In genomic region chr4:7857993-7858392, GRCh38 we compare ENCODE assay signal across 1 cellular context.
TF ChIP-seq lines count a peak whose summit lies in the region.

No MANE protein-coding gene starts in this region.

TF ChIP-seq in HepG2, 621 proteins besides CTCF, POLR2A, EP300 and RAD21 (continued from another document):
- TF ChIP-seq THRA (CRISPR knock-in tag; IDR thresholded peaks at IDR 0.05; ENCODE audit: borderline replicate concordance) (0 out of 2 replicates have a peak, but pooled peaks have one; percentile 20), ZNF816 (CRISPR knock-in tag; IDR thresholded peaks at IDR 0.05; ENCODE audit: borderline replicate concordance) (no peak), ZNF639 (CRISPR knock-in tag; conservative IDR thresholded peaks at IDR 0.05) (no peak), STAT5B (CRISPR knock-in tag; IDR thresholded peaks at IDR 0.05) (no peak), CEBPG (CRISPR knock-in tag; IDR thresholded peaks at IDR 0.05) (peak; percentile 52), FOXJ3 (CRISPR knock-in tag; IDR thresholded peaks at IDR 0.05; ENCODE audit: borderline replicate concordance) (peak; percentile 64; the same call in 1 of the 2 replicates), ZBTB25 (CRISPR knock-in tag; IDR thresholded peaks at IDR 0.05) (0 out of 2 replicates have a peak, but pooled peaks have one; percentile 9), POLR2AphosphoS5 (IDR thresholded peaks at IDR 0.05; ENCODE audit: low read depth, low read length) (peak; percentile 33; the same call in 1 of the 2 replicates), SMAD3 (CRISPR knock-in tag; IDR thresholded peaks at IDR 0.05) (no peak), ZNF652 (CRISPR knock-in tag; IDR thresholded peaks at IDR 0.05; ENCODE audit: borderline replicate concordance, low read depth) (peak; percentile 51; the same call in 1 of the 2 replicates), SYNCRIP (IDR thresholded peaks at IDR 0.05; ENCODE audit: insufficient read depth, low read depth, low read length) (no peak), KAT8 (CRISPR knock-in tag; IDR thresholded peaks at IDR 0.05) (peak; percentile 59), ZNF788 (CRISPR knock-in tag; IDR thresholded peaks at IDR 0.05; ENCODE audit: borderline replicate concordance) (no peak), ZNF430 (CRISPR knock-in tag; IDR thresholded peaks at IDR 0.05) (no peak), HNF4A (CRISPR knock-in tag; IDR thresholded peaks at IDR 0.05) (peak; percentile 91), GATAD2A (CRISPR knock-in tag; IDR thresholded peaks at IDR 0.05) (peak; percentile 50; the same call in 1 of the 2 replicates), BCL6 (CRISPR knock-in tag; IDR thresholded peaks at IDR 0.05) (peak; percentile 66), ZNF703 (CRISPR knock-in tag; IDR thresholded peaks at IDR 0.05; ENCODE audit: borderline replicate concordance) (no peak), NCOA2 (CRISPR knock-in tag; IDR thresholded peaks at IDR 0.05) (peak; percentile 61), ZMAT3 (CRISPR knock-in tag; conservative IDR thresholded peaks at IDR 0.05) (0 out of 2 replicates have a peak, but pooled peaks have one; percentile 34), SMAD1 (CRISPR knock-in tag; IDR thresholded peaks at IDR 0.05; ENCODE audit: borderline replicate concordance, low read depth) (no peak), FUBP1 (CRISPR knock-in tag; IDR thresholded peaks at IDR 0.05; ENCODE audit: borderline replicate concordance) (no peak), FOXK1 (CRISPR knock-in tag; IDR thresholded peaks at IDR 0.05; ENCODE audit: borderline replicate concordance, low read depth) (0 out of 2 replicates have a peak, but pooled peaks have one; percentile 10), SOX5 (CRISPR knock-in tag; IDR thresholded peaks at IDR 0.05; ENCODE audit: borderline replicate concordance) (peak; percentile 93)
